16 cellular contexts compared by ENCODE assay signal in genomic region chr1:78410643-78411042, GRCh38.
A peak's percentile ranks its signal among the peaks of the same experiment; 100 is the strongest.
DNase-seq lines count a peak whose midpoint lies in the region; ATAC-seq and TF ChIP-seq lines count a peak whose summit lies in the region.
"Had no signal": no experiment of that assay in that cellular context is flagged by ENCODE, and none has a peak within 500 bp of the region (broad histone marks: within the 10 kb centered on the region; RNA-seq: fewer than 3 reads in every experiment).

No MANE protein-coding gene starts in this region.

- no peaks in the 10 kb centered on the region for H3K79me2 ChIP-seq in PC-3 (ENCODE audit: low read length)

- H2AFZ ChIP-seq in PC-3 (ENCODE audit: low read length) = no peak overlapping the region
- H2AFZ ChIP-seq: GM23248 had no signal

- no peak for ATAC-seq in PC-3
- ATAC-seq: HCT116 had no signal

- peak; percentile 12 for DNase-seq in PC-3
- peak; percentile 8 for DNase-seq in fibroblast of gingiva (ENCODE audit: low read depth)
- peak; percentile 8 for DNase-seq in myocyte (ENCODE audit: low read depth)
- no peak for DNase-seq in putamen (ENCODE audit: low spot score)
- DNase-seq in anterior cingulate cortex (lab: John Stamatoyannopoulos, UW) = no peak
- no peak for DNase-seq in HCEC 1CT
- DNase-seq: C1 segment of cervical spinal cord; Calu3; CD4-positive, alpha-beta memory T cell; COR-L47; DMS53; DMS79 treated with DMSO at 0.1 percent for 48 hours; GM23248; H7; HFFc6 had no signal

- H3K36me3 ChIP-seq in PC-3 (ENCODE audit: low read depth, low read length) = peaks cover 15% of the 10 kb centered on the region; the same call in 1 of the 2 replicates

- POLR2A ChIA-PET in PC-3 (lab: Charles Lee; ENCODE audit: unreplicated experiment) = no interaction called here

- no peaks in the 10 kb centered on the region for H3K4me1 ChIP-seq in PC-3 (ENCODE audit: insufficient read depth, low read length)

- BruUV-seq in PC-3 (replicated peaks; lab: Mats Ljungman, UMichigan) = no TSS peak

- intact Hi-C loops in PC-3 (cut with micrococcal nuclease) = no loop called here

- H3K9me2 ChIP-seq in PC-3 (replicated peaks; ENCODE audit: low read length) = no peaks in the 10 kb centered on the region

- CTCF ChIA-PET in PC-3 (lab: Charles Lee) = no interaction called here

- TF ChIP-seq CTCF in PC-3 (conservative IDR thresholded peaks at IDR 0.05; ENCODE audit: low read depth, low read length) = no peak

- no peak overlapping the region for H3K4me2 ChIP-seq in PC-3 (ENCODE audit: low read length)

- no peaks in the 10 kb centered on the region for H3F3A ChIP-seq in PC-3 (ENCODE audit: low read length, unreplicated experiment)

- H4K20me1 ChIP-seq in PC-3 (ENCODE audit: low read length) = no peaks in the 10 kb centered on the region

- no peak overlapping the region for H3K4me3 ChIP-seq in PC-3 (ENCODE audit: low read length)
- H3K4me3 ChIP-seq: GM23248 had no signal

- no peak overlapping the region for H3K9ac ChIP-seq in PC-3 (ENCODE audit: low read length)
- H3K9ac ChIP-seq: GM23248 had no signal

- peaks cover 24% of the 10 kb centered on the region for H3K9me3 ChIP-seq in PC-3 (ENCODE audit: low read length)

- no peaks in the 10 kb centered on the region for H3K27me3 ChIP-seq in PC-3 (ENCODE audit: low read length)

- H3K27ac ChIP-seq in PC-3 (ENCODE audit: low read length) = no peak overlapping the region
- H3K27ac ChIP-seq: GM23248 had no signal

Comparison
In these comparisons a context has a peak if more than half of its experiments do, and no peak if none do; other contexts are left out.
1. DNase-seq: peak in PC-3 (single experiment), fibroblast of gingiva (single experiment) and myocyte (single experiment); none in putamen (single experiment), anterior cingulate cortex (0 of 58) and HCEC 1CT (single experiment).